In genomic region chr3:52563984-52564383, GRCh38 we compare ENCODE assay signal across 35 cellular contexts.
"Had no signal": no experiment of that assay in that cellular context is flagged by ENCODE, and none has a peak within 500 bp of the region (broad histone marks: within the 10 kb centered on the region; RNA-seq: fewer than 3 reads in every experiment).

No MANE protein-coding gene starts in this region.

- H3K9me3 Mint-ChIP-seq: activated B cell treated with CpG ODN at 0.5 μM for 24 hours; activated CD4-positive, alpha-beta memory T cell treated with anti-CD3 and anti-CD28 coated beads for 36 hours; activated CD4-positive, alpha-beta T cell treated with anti-CD3 and anti-CD28 coated beads, Interleukin-2, amount 10 ng/mL, durations not matched to agents 24 days and 14 days; activated CD8-positive, alpha-beta T cell treated with anti-CD3 and anti-CD28 coated beads for 36 hours; activated naive CD4-positive, alpha-beta T cell treated with anti-CD3 and anti-CD28 coated beads for 36 hours; activated naive CD4-positive, alpha-beta T cell treated with anti-CD3 and anti-CD28 coated beads, Interleukin-2, amount 50 U/mL, for 72 hours; activated naive CD8-positive, alpha-beta T cell treated with anti-CD3 and anti-CD28 coated beads for 36 hours; activated T-cell treated with anti-CD3 and anti-CD28 coated beads, Interleukin-2, amount 50 U/mL, for 4 hours; activated T-cell treated with anti-CD3 and anti-CD28 coated beads, Interleukin-2, amount 50 U/mL, for 72 hours; activated T-helper 1 cell treated with anti-CD3 and anti-CD28 coated beads, Interleukin-12 subunit alpha, Interleukin-12 subunit beta, Interleukin-2, Interleukin-4 antibody, amounts not matched to agents 30 ng/mL and 10 ng/mL and 1 ng/mL, durations not matched to agents 14 hours and 24 hours and 36 hours; activated T-helper 17 cell treated with anti-CD3 and anti-CD28 coated beads, Interleukin-2, amount 50 U/mL, for 72 hours; T-helper 1 cell treated with Interleukin-12 subunit alpha and Interleukin-12 subunit beta and Interleukin-4 antibody, amounts not matched to agents 30 μg/mL and 1 μg/mL, for 36 hours; T-helper 2 cell treated with Interferon-gamma antibody and Interleukin-4, amounts not matched to agents 5 μg/mL and 100 μg/mL, for 36 hours had no signal

- H3K4me1 Mint-ChIP-seq: activated B cell treated with CpG ODN at 0.5 μM for 24 hours; activated naive CD8-positive, alpha-beta T cell treated with anti-CD3 and anti-CD28 coated beads for 36 hours; activated T-helper 17 cell treated with anti-CD3 and anti-CD28 coated beads, Interleukin-2, amount 50 U/mL, for 72 hours had no signal

- H3K27ac Mint-ChIP-seq: activated B cell treated with CpG ODN at 0.5 μM for 24 hours; activated CD4-positive, alpha-beta memory T cell treated with anti-CD3 and anti-CD28 coated beads for 36 hours; activated CD4-positive, alpha-beta T cell treated with anti-CD3 and anti-CD28 coated beads, Interleukin-2, amount 10 ng/mL, durations not matched to agents 24 days and 14 days; activated CD8-positive, alpha-beta T cell treated with anti-CD3 and anti-CD28 coated beads for 36 hours; activated naive CD4-positive, alpha-beta T cell treated with anti-CD3 and anti-CD28 coated beads for 36 hours; activated naive CD4-positive, alpha-beta T cell treated with anti-CD3 and anti-CD28 coated beads, Interleukin-2, amount 50 U/mL, for 72 hours; activated naive CD8-positive, alpha-beta T cell treated with anti-CD3 and anti-CD28 coated beads for 36 hours; activated T-cell treated with anti-CD3 and anti-CD28 coated beads, Interleukin-2, amount 50 U/mL, for 72 hours; activated T-helper 1 cell treated with anti-CD3 and anti-CD28 coated beads, Interleukin-12 subunit alpha, Interleukin-12 subunit beta, Interleukin-2, Interleukin-4 antibody, amounts not matched to agents 30 ng/mL and 10 ng/mL and 1 ng/mL, durations not matched to agents 14 hours and 24 hours and 36 hours; activated T-helper 17 cell treated with anti-CD3 and anti-CD28 coated beads, Interleukin-2, amount 50 U/mL, for 72 hours; T-helper 1 cell treated with Interleukin-12 subunit alpha and Interleukin-12 subunit beta and Interleukin-4 antibody, amounts not matched to agents 30 μg/mL and 1 μg/mL, for 36 hours; T-helper 2 cell treated with Interferon-gamma antibody and Interleukin-4, amounts not matched to agents 5 μg/mL and 100 μg/mL, for 36 hours had no signal

- H3K27me3 Mint-ChIP-seq: activated B cell treated with CpG ODN at 0.5 μM for 24 hours; activated CD4-positive, alpha-beta memory T cell treated with anti-CD3 and anti-CD28 coated beads for 36 hours; activated CD4-positive, alpha-beta T cell treated with anti-CD3 and anti-CD28 coated beads, Interleukin-2, amount 10 ng/mL, durations not matched to agents 24 days and 14 days; activated CD8-positive, alpha-beta T cell treated with anti-CD3 and anti-CD28 coated beads for 36 hours; activated naive CD8-positive, alpha-beta T cell treated with anti-CD3 and anti-CD28 coated beads for 36 hours; activated T-helper 17 cell treated with anti-CD3 and anti-CD28 coated beads, Interleukin-2, amount 50 U/mL, for 72 hours had no signal

- H3K4me3 Mint-ChIP-seq: activated B cell treated with CpG ODN at 0.5 μM for 24 hours; activated CD4-positive, alpha-beta memory T cell treated with anti-CD3 and anti-CD28 coated beads for 36 hours; activated CD4-positive, alpha-beta T cell treated with anti-CD3 and anti-CD28 coated beads, Interleukin-2, amount 10 ng/mL, durations not matched to agents 24 days and 14 days; activated CD8-positive, alpha-beta T cell treated with anti-CD3 and anti-CD28 coated beads for 36 hours; activated naive CD4-positive, alpha-beta T cell treated with anti-CD3 and anti-CD28 coated beads for 36 hours; activated naive CD8-positive, alpha-beta T cell treated with anti-CD3 and anti-CD28 coated beads for 36 hours; activated T-cell treated with anti-CD3 and anti-CD28 coated beads, Interleukin-2, amount 50 U/mL, for 4 hours; activated T-cell treated with anti-CD3 and anti-CD28 coated beads, Interleukin-2, amount 50 U/mL, for 72 hours; activated T-helper 1 cell treated with anti-CD3 and anti-CD28 coated beads, Interleukin-12 subunit alpha, Interleukin-12 subunit beta, Interleukin-2, Interleukin-4 antibody, amounts not matched to agents 30 ng/mL and 10 ng/mL and 1 ng/mL, durations not matched to agents 14 hours and 24 hours and 36 hours; activated T-helper 17 cell treated with anti-CD3 and anti-CD28 coated beads, Interleukin-2, amount 50 U/mL, for 72 hours; T-helper 1 cell treated with Interleukin-12 subunit alpha and Interleukin-12 subunit beta and Interleukin-4 antibody, amounts not matched to agents 30 μg/mL and 1 μg/mL, for 36 hours; T-helper 2 cell treated with Interferon-gamma antibody and Interleukin-4, amounts not matched to agents 5 μg/mL and 100 μg/mL, for 36 hours had no signal

- H3K4me3 ChIP-seq: adrenal gland, body of pancreas, breast epithelium had no signal

- ATAC-seq: activated CD8-positive, alpha-beta T cell treated with anti-CD3 and anti-CD28 coated beads for 36 hours; activated naive CD4-positive, alpha-beta T cell treated with anti-CD3 and anti-CD28 coated beads, Interleukin-2, amount 50 U/mL, for 72 hours; activated T-cell treated with anti-CD3 and anti-CD28 coated beads, Interleukin-2, amount 50 U/mL, for 4 hours; activated T-cell treated with anti-CD3 and anti-CD28 coated beads, Interleukin-2, amount 50 U/mL, for 72 hours; activated T-helper 17 cell treated with anti-CD3 and anti-CD28 coated beads, Interleukin-2, amount 50 U/mL, for 72 hours; body of pancreas had no signal

- DNase-seq: activated B cell treated with CpG ODN at 0.5 μM for 24 hours; activated CD4-positive, alpha-beta memory T cell treated with anti-CD3 and anti-CD28 coated beads for 36 hours; activated CD4-positive, alpha-beta T cell treated with anti-CD3 and anti-CD28 coated beads for 4 hours; activated CD4-positive, alpha-beta T cell treated with anti-CD3 and anti-CD28 coated beads, Interleukin-2, amount 10 ng/mL, durations not matched to agents 24 days and 14 days; activated CD4-positive, alpha-beta T cell treated with anti-CD3 and anti-CD28 coated beads, Interleukin-2, amount 50 U/mL, for 1 hour; activated CD4-positive, alpha-beta T cell treated with anti-CD3 and anti-CD28 coated beads, Interleukin-2, amount 50 U/mL, for 4 hours; activated CD4-positive, CD25-positive, alpha-beta regulatory T cell treated with anti-CD3 and anti-CD28 coated beads, Interleukin-2, amount 50 U/mL, for 72 hours; activated CD8-positive, alpha-beta memory T cell treated with anti-CD3 and anti-CD28 coated beads, Interleukin-2, amount 50 U/mL, for 4 hours; activated CD8-positive, alpha-beta T cell treated with anti-CD3 and anti-CD28 coated beads for 36 hours; activated effector memory CD4-positive, alpha-beta T cell treated with anti-CD3 and anti-CD28 coated beads, Interleukin-2, amount 50 U/mL, for 16 hours; activated gamma-delta T cell treated with Interleukin-2 at 50 U/mL for 16 hours; activated naive CD4-positive, alpha-beta T cell; activated naive CD4-positive, alpha-beta T cell treated with anti-CD3 and anti-CD28 coated beads for 36 hours; activated naive CD4-positive, alpha-beta T cell treated with anti-CD3 and anti-CD28 coated beads, Interleukin-2, amount 50 U/mL, for 16 hours; activated naive CD8-positive, alpha-beta T cell treated with anti-CD3 and anti-CD28 coated beads for 36 hours; activated T-cell treated with anti-CD3 and anti-CD28 coated beads for 4 hours; activated T-cell treated with anti-CD3 and anti-CD28 coated beads, Interleukin-2, amount 50 U/mL, for 1 hour; activated T-cell treated with anti-CD3 and anti-CD28 coated beads, Interleukin-2, amount 50 U/mL, for 4 hours; activated T-cell treated with anti-CD3 and anti-CD28 coated beads, Interleukin-2, amount 50 U/mL, for 72 hours; adrenal gland; amniotic stem cell; aorta; body of pancreas; brain microvascular endothelial cell; central memory CD4-positive, alpha-beta T cell; T-helper 1 cell; T-helper 2 cell; T-helper 9 cell had no signal

- H3K27me3 ChIP-seq: adrenal gland, body of pancreas, brain microvascular endothelial cell, breast epithelium had no signal

- H3K27ac ChIP-seq: body of pancreas, brain microvascular endothelial cell, breast epithelium, VCaP had no signal

- H3K36me3 ChIP-seq: breast epithelium had no signal

- H3K4me1 ChIP-seq: body of pancreas, breast epithelium had no signal

- H3K9me3 ChIP-seq: adrenal gland, body of pancreas, breast epithelium had no signal
